Comparison of ENCODE assay signal across 18 cellular contexts in genomic region chr6:30167101-30167500, GRCh38. TPM values are rescaled to one million over a fixed set of nuclear protein-coding genes. Genes with fewer than 3 reads are reported as not detected.
DNase-seq lines count a peak whose midpoint lies in the region; ATAC-seq and TF ChIP-seq lines count a peak whose summit lies in the region.
"Had no signal": no experiment of that assay in that cellular context is flagged by ENCODE, and none has a peak within 500 bp of the region (broad histone marks: within the 10 kb centered on the region; RNA-seq: fewer than 3 reads in every experiment).

No MANE protein-coding gene starts in this region.

- peak overlapping the region; percentile 77 for H3K4me2 ChIP-seq in Loucy (ENCODE audit: low read depth, low read length, poor library complexity, severe bottlenecking)
- H3K4me2 ChIP-seq: GM23338 had no signal

- no peak overlapping the region for H3K27ac Mint-ChIP-seq in natural killer cell treated with Interleukin-12 subunit alpha and Interleukin-12 subunit beta and Interleukin-15 and Interleukin-18, amount 100 ng/mL, for 72 hours
- no peak overlapping the region for H3K27ac Mint-ChIP-seq in natural killer cell
- H3K27ac Mint-ChIP-seq in activated CD8-positive, alpha-beta T cell treated with anti-CD3 and anti-CD28 coated beads for 36 hours, result no peak overlapping the region
- H3K27ac Mint-ChIP-seq in mesothelial cell of epicardium, result no peak overlapping the region
- H3K27ac Mint-ChIP-seq: B cell; CD4-positive, alpha-beta T cell; GM23338 had no signal

- TF ChIP-seq CTCF in natural killer cell (IDR thresholded peaks at IDR 0.05) (no peak), Loucy (conservative IDR thresholded peaks at IDR 0.05; ENCODE audit: low read length) (no peak), mesothelial cell of epicardium (IDR thresholded peaks at IDR 0.05; ENCODE audit: unreplicated experiment) (no peak)
- no peak for TF ChIP-seq CTCF in activated CD8-positive, alpha-beta T cell treated with anti-CD3 and anti-CD28 coated beads for 36 hours (IDR thresholded peaks at IDR 0.05)

- peak overlapping the region; percentile 58 for H3K4me3 ChIP-seq in Loucy (ENCODE audit: low read length, poor library complexity, severe bottlenecking)
- H3K4me3 ChIP-seq: GM23338 had no signal

- no peaks in the 10 kb centered on the region for H4K20me1 ChIP-seq in Loucy (ENCODE audit: insufficient read depth, low read length, poor library complexity, severe bottlenecking)

- peak overlapping the region; percentile 12 for H3K4me3 Mint-ChIP-seq in natural killer cell treated with Interleukin-12 subunit alpha and Interleukin-12 subunit beta and Interleukin-15 and Interleukin-18, amount 100 ng/mL, for 72 hours
- H3K4me3 Mint-ChIP-seq in natural killer cell (no peak overlapping the region), mesothelial cell of epicardium (no peak overlapping the region)
- no peak overlapping the region for H3K4me3 Mint-ChIP-seq in activated CD8-positive, alpha-beta T cell treated with anti-CD3 and anti-CD28 coated beads for 36 hours
- H3K4me3 Mint-ChIP-seq: B cell; CD4-positive, alpha-beta T cell; GM23338 had no signal

- H2AFZ ChIP-seq in Loucy (ENCODE audit: low read length), result peak overlapping the region; percentile 49; the same call in 1 of the 2 replicates
- H2AFZ ChIP-seq: GM23338 had no signal

- POLR2A ChIA-PET in activated CD8-positive, alpha-beta T cell treated with anti-CD3 and anti-CD28 coated beads for 36 hours (lab: Charles Lee), result interaction anchor here (1.0 to 1.6 kb wide), 4 partner anchors 20 to 101 kb away, joined by 3 to 4 read pairs (median 3); no protein-coding TSS in a partner anchor

- no peaks in the 10 kb centered on the region for H3K36me3 Mint-ChIP-seq in natural killer cell treated with Interleukin-12 subunit alpha and Interleukin-12 subunit beta and Interleukin-15 and Interleukin-18, amount 100 ng/mL, for 72 hours
- H3K36me3 Mint-ChIP-seq in natural killer cell (no peaks in the 10 kb centered on the region), mesothelial cell of epicardium (no peaks in the 10 kb centered on the region)
- H3K36me3 Mint-ChIP-seq in activated CD8-positive, alpha-beta T cell treated with anti-CD3 and anti-CD28 coated beads for 36 hours (ENCODE audit: low read depth), result no peaks in the 10 kb centered on the region

- H3K27ac ChIP-seq in caudate nucleus (ENCODE audit: low read depth, low read length), result no peak overlapping the region

- intact Hi-C loops in natural killer cell (cut with micrococcal nuclease), result no loop called here
- intact Hi-C loops in activated CD8-positive, alpha-beta T cell treated with anti-CD3 and anti-CD28 coated beads for 36 hours (cut with micrococcal nuclease), result no loop called here

- H3K4me1 Mint-ChIP-seq in natural killer cell treated with Interleukin-12 subunit alpha and Interleukin-12 subunit beta and Interleukin-15 and Interleukin-18, amount 100 ng/mL, for 72 hours (ENCODE audit: low read depth in 2 of 2), result peaks cover 0 to 3% of the 10 kb centered on the region in 2 donors
- H3K4me1 Mint-ChIP-seq in natural killer cell, result peaks cover 0 to 6% of the 10 kb centered on the region in 2 donors
- peaks cover 22% of the 10 kb centered on the region for H3K4me1 Mint-ChIP-seq in activated CD8-positive, alpha-beta T cell treated with anti-CD3 and anti-CD28 coated beads for 36 hours (ENCODE audit: low read depth)
- H3K4me1 Mint-ChIP-seq in mesothelial cell of epicardium, result peaks cover 3% of the 10 kb centered on the region

- DNase-seq in natural killer cell treated with Interleukin-12 subunit alpha and Interleukin-12 subunit beta and Interleukin-15 and Interleukin-18, amount 100 ng/mL, for 72 hours (ENCODE audit: low spot score), result no peak
- DNase-seq in natural killer cell (no peak), caudate nucleus (lab: John Stamatoyannopoulos, UW) (no peak), mesothelial cell of epicardium (ENCODE audit: low spot score in 2 of 2, unreplicated experiment in 2 of 2) (no peak)
- peak; percentile 70 for DNase-seq in activated CD8-positive, alpha-beta T cell treated with anti-CD3 and anti-CD28 coated beads for 36 hours
- DNase-seq in stimulated activated CD8-positive, alpha-beta memory T cell treated with anti-CD3 and anti-CD28 coated beads, Interleukin-4, amount 100 ng/mL, for 48 hours, result peak; percentile 45
- DNase-seq: CD4-positive, alpha-beta T cell; DMS79 treated with DMSO at 0.1 percent for 48 hours; MV-4-11; NCI-H1417; NCI-H1930; NCI-H69; Right ventricle myocardium superior had no signal

- H3K79me2 ChIP-seq in Loucy (ENCODE audit: insufficient read depth, low read length), result no peaks in the 10 kb centered on the region

- peaks cover 43 to 55% of the 10 kb centered on the region in 2 donors for H3K27me3 Mint-ChIP-seq in natural killer cell treated with Interleukin-12 subunit alpha and Interleukin-12 subunit beta and Interleukin-15 and Interleukin-18, amount 100 ng/mL, for 72 hours
- H3K27me3 Mint-ChIP-seq in natural killer cell (ENCODE audit: low read depth in 2 of 2) (peaks cover 39 to 59% of the 10 kb centered on the region in 2 donors), mesothelial cell of epicardium (ENCODE audit: low read depth) (peaks cover 91% of the 10 kb centered on the region)
- H3K27me3 Mint-ChIP-seq in activated CD8-positive, alpha-beta T cell treated with anti-CD3 and anti-CD28 coated beads for 36 hours, result peaks cover 45% of the 10 kb centered on the region

- H3K27me3 ChIP-seq in Loucy (ENCODE audit: insufficient read depth, low read length, poor library complexity, severe bottlenecking), result no peaks in the 10 kb centered on the region

- ATAC-seq in natural killer cell treated with Interleukin-12 subunit alpha and Interleukin-12 subunit beta and Interleukin-15 and Interleukin-18, amount 100 ng/mL, for 72 hours, result peak in 1 of 2 donors; percentile 10
- ATAC-seq in natural killer cell, result no peak
- peak; percentile 38 for ATAC-seq in activated CD8-positive, alpha-beta T cell treated with anti-CD3 and anti-CD28 coated beads for 36 hours
- ATAC-seq: GM23338, HCT116 had no signal

- H3K9ac ChIP-seq in Loucy (ENCODE audit: low read depth, low read length, poor library complexity, severe bottlenecking), result peak overlapping the region; percentile 65

- H3K9me2 ChIP-seq in Loucy (replicated peaks; ENCODE audit: low read depth, low read length), result no peaks in the 10 kb centered on the region

- no peaks in the 10 kb centered on the region for H3K36me3 ChIP-seq in Loucy (ENCODE audit: insufficient read depth, low read length)

- no peaks in the 10 kb centered on the region for H3K9me3 Mint-ChIP-seq in natural killer cell treated with Interleukin-12 subunit alpha and Interleukin-12 subunit beta and Interleukin-15 and Interleukin-18, amount 100 ng/mL, for 72 hours
- H3K9me3 Mint-ChIP-seq in natural killer cell, result no peaks in the 10 kb centered on the region
- no peaks in the 10 kb centered on the region for H3K9me3 Mint-ChIP-seq in activated CD8-positive, alpha-beta T cell treated with anti-CD3 and anti-CD28 coated beads for 36 hours
- no peaks in the 10 kb centered on the region for H3K9me3 Mint-ChIP-seq in mesothelial cell of epicardium
- H3K9me3 Mint-ChIP-seq: CD4-positive, alpha-beta T cell; GM23338 had no signal

- peaks cover 3% of the 10 kb centered on the region; the same call in 1 of the 2 replicates for H3F3A ChIP-seq in Loucy (ENCODE audit: low read depth)

- H3K4me1 ChIP-seq in Loucy (ENCODE audit: insufficient read depth, low read length, poor library complexity, severe bottlenecking), result peaks cover 62% of the 10 kb centered on the region

- H3K9me3 ChIP-seq in Loucy (ENCODE audit: insufficient read depth, low read depth, low read length), result no peaks in the 10 kb centered on the region

- CTCF ChIA-PET in activated CD8-positive, alpha-beta T cell treated with anti-CD3 and anti-CD28 coated beads for 36 hours (lab: Charles Lee), result interaction anchor here (0.9 to 2.8 kb wide), 4 partner anchors 41 to 67 kb away, joined by 3 to 26 read pairs (median 3); no protein-coding TSS in a partner anchor

RNA-seq across cellular contexts. Expression of gene TRIM15, which starts 3.8 kb away (rescaled TPM):
- under 1 TPM in 1 of 2 donors, not detected in 1; 0.20 TPM for total RNA-seq in natural killer cell treated with Interleukin-12 subunit alpha and Interleukin-12 subunit beta and Interleukin-15 and Interleukin-18, amount 100 ng/mL, for 72 hours
- total RNA-seq in natural killer cell, result not detected
- total RNA-seq in activated CD8-positive, alpha-beta T cell treated with anti-CD3 and anti-CD28 coated beads for 36 hours, result not detected
- not detected in 3 replicates for total RNA-seq in mesothelial cell of epicardium
- total RNA-seq: B cell; CD4-positive, alpha-beta T cell; G401; Right ventricle myocardium superior had no signal

RNA-seq across cellular contexts. Expression of gene TRIM10, which starts 6.1 kb away (rescaled TPM):
- total RNA-seq in natural killer cell treated with Interleukin-12 subunit alpha and Interleukin-12 subunit beta and Interleukin-15 and Interleukin-18, amount 100 ng/mL, for 72 hours, result not detected
- total RNA-seq in natural killer cell (not detected), mesothelial cell of epicardium (not detected in 3 replicates)
- total RNA-seq in activated CD8-positive, alpha-beta T cell treated with anti-CD3 and anti-CD28 coated beads for 36 hours, result not detected
- total RNA-seq: B cell; CD4-positive, alpha-beta T cell; G401; Right ventricle myocardium superior had no signal

RNA-seq across cellular contexts. Expression of gene TRIM40, which starts 31.2 kb away (rescaled TPM):
- total RNA-seq in natural killer cell treated with Interleukin-12 subunit alpha and Interleukin-12 subunit beta and Interleukin-15 and Interleukin-18, amount 100 ng/mL, for 72 hours, result not detected
- total RNA-seq in natural killer cell (under 1 TPM in 2 of 3 donors, not detected in 1; 0.26 to 0.30 TPM), mesothelial cell of epicardium (not detected in 3 replicates)
- not detected for total RNA-seq in activated CD8-positive, alpha-beta T cell treated with anti-CD3 and anti-CD28 coated beads for 36 hours
- total RNA-seq: B cell; CD4-positive, alpha-beta T cell; G401; GM23338; Right ventricle myocardium superior had no signal

RNA-seq across cellular contexts. Expression of gene TRIM26, which starts 46.1 kb away (rescaled TPM):
- total RNA-seq in natural killer cell treated with Interleukin-12 subunit alpha and Interleukin-12 subunit beta and Interleukin-15 and Interleukin-18, amount 100 ng/mL, for 72 hours, result 10 to 100 TPM; 87.5 to 92.0 TPM
- 10 to 100 TPM; 69.3 to 73.7 (median 71.6) TPM for total RNA-seq in natural killer cell
- total RNA-seq in activated CD8-positive, alpha-beta T cell treated with anti-CD3 and anti-CD28 coated beads for 36 hours, result 10 to 100 TPM; 43.4 to 45.0 TPM
- total RNA-seq in mesothelial cell of epicardium, result 55.4 to 58.3 TPM (median 56.9 TPM) in 3 replicates

RNA-seq across cellular contexts. Expression of gene TRIM31, which starts 54.2 kb away (rescaled TPM):
- not detected for total RNA-seq in natural killer cell treated with Interleukin-12 subunit alpha and Interleukin-12 subunit beta and Interleukin-15 and Interleukin-18, amount 100 ng/mL, for 72 hours
- total RNA-seq in natural killer cell (not detected), mesothelial cell of epicardium (0.58 to 0.68 TPM in 2 of 3 replicates, not detected in the other)
- not detected for total RNA-seq in activated CD8-positive, alpha-beta T cell treated with anti-CD3 and anti-CD28 coated beads for 36 hours
- total RNA-seq: B cell; CD4-positive, alpha-beta T cell; G401; GM23338; Right ventricle myocardium superior had no signal

Comparison
In these comparisons a context has a peak if more than half of its experiments do, and no peak if none do; other contexts are left out.
1. DNase-seq: peak in activated CD8-positive, alpha-beta T cell treated with anti-CD3 and anti-CD28 coated beads for 36 hours (single experiment) and stimulated activated CD8-positive, alpha-beta memory T cell treated with anti-CD3 and anti-CD28 coated beads, Interleukin-4, amount 100 ng/mL, for 48 hours (single experiment); none in natural killer cell treated with Interleukin-12 subunit alpha and Interleukin-12 subunit beta and Interleukin-15 and Interleukin-18, amount 100 ng/mL, for 72 hours (single experiment), natural killer cell (single experiment), caudate nucleus (0 of 61) and mesothelial cell of epicardium (0 of 2).